In genomic region chr10:110643670-110644597, GRCh38 we compare ENCODE assay signal across 8 cellular contexts. TPM values are rescaled to one million over a fixed set of nuclear protein-coding genes. Genes with fewer than 3 reads are reported as not detected.
A peak's percentile ranks its signal among the peaks of the same experiment; 100 is the strongest.
DNase-seq lines count a peak whose midpoint lies in the region; ATAC-seq and TF ChIP-seq lines count a peak whose summit lies in the region.

Gene RBM20, plus strand, starts transcription at chr10:110644336. Its CDS starts 119 bp downstream, at chr10:110644455.

- H3K9ac ChIP-seq in neural progenitor cell, result no peak within 1 kb of the TSS

- H3K4me1 ChIP-seq in neural progenitor cell, result peaks cover 13% of the 10 kb centered on the region

- peaks cover 24% of the 10 kb centered on the region for H3F3A ChIP-seq in neural progenitor cell (ENCODE audit: low read depth)

- peak within 1 kb of the TSS; percentile 92 for H3K4me3 Mint-ChIP-seq in neural progenitor cell

- no peaks in the 10 kb centered on the region for H3K36me3 Mint-ChIP-seq in neural progenitor cell

- H3K9me3 ChIP-seq in neural progenitor cell (ENCODE audit: low read depth), result no peaks in the 10 kb centered on the region

- H3K4me3 ChIP-seq in fibroblast of villous mesenchyme (ENCODE audit: low read depth, low read length), result peak within 1 kb of the TSS; percentile 56
- H3K4me3 ChIP-seq in neural progenitor cell, result peak within 1 kb of the TSS; percentile 69

- peaks cover 45% of the 10 kb centered on the region for H3K4me1 Mint-ChIP-seq in neural progenitor cell

- H2AFZ ChIP-seq in neural progenitor cell (replicated peaks), result peak within 1 kb of the TSS; percentile 86

- no peaks in the 10 kb centered on the region for H3K9me3 Mint-ChIP-seq in neural progenitor cell

- H3K36me3 ChIP-seq in neural progenitor cell, result no peaks in the 10 kb centered on the region

- peaks cover 88% of the 10 kb centered on the region for H3K27me3 ChIP-seq in neural progenitor cell

- TF ChIP-seq CTCF in fibroblast of villous mesenchyme (IDR thresholded peaks at IDR 0.05; ENCODE audit: insufficient read depth, low read depth, low read length) (no peak), neural progenitor cell (IDR thresholded peaks at IDR 0.05) (no peak)

- ATAC-seq in HG03354 (IDR thresholded peaks at IDR 0.05; ENCODE audit: poor library complexity, severe bottlenecking, unreplicated experiment), result peak; percentile 46
- no peak for ATAC-seq in HG02840 (IDR thresholded peaks at IDR 0.05; ENCODE audit: low FRiP score, unreplicated experiment)
- no peak for ATAC-seq in HG02678 (IDR thresholded peaks at IDR 0.05; ENCODE audit: unreplicated experiment)

- H3K79me2 ChIP-seq in neural progenitor cell (ENCODE audit: low read depth), result no peaks in the 10 kb centered on the region

- peaks cover 17% of the 10 kb centered on the region for H4K20me1 ChIP-seq in neural progenitor cell (ENCODE audit: low read depth)

- peak within 1 kb of the TSS; percentile 90 for H3K4me2 ChIP-seq in neural progenitor cell

- no peak within 1 kb of the TSS for H3K27ac Mint-ChIP-seq in neural progenitor cell

- peak; percentile 17 for DNase-seq in Daoy (ENCODE audit: low read depth)
- peak; percentile 73 for DNase-seq in activated CD8-positive, alpha-beta memory T cell treated with anti-CD3 and anti-CD28 coated beads for 24 hours
- DNase-seq in fibroblast of villous mesenchyme (ENCODE audit: low read depth), result peak; percentile 21
- DNase-seq in neural progenitor cell (ENCODE audit: low spot score), result peak; percentile 82
- no peak for DNase-seq in NAMALWA (ENCODE audit: low spot score)

- H3K27me3 Mint-ChIP-seq in neural progenitor cell (ENCODE audit: insufficient read depth, low read depth), result peaks cover 27% of the 10 kb centered on the region

- H3K27ac ChIP-seq in neural progenitor cell, result no peak within 1 kb of the TSS

RNA-seq across cellular contexts. Expression of gene RBM20, which starts in this region (rescaled TPM):
- total RNA-seq in Daoy (2014; rRNA removed; shearing (Covaris generic)), result 0.06 and 9.4 TPM in 2 replicates
- total RNA-seq in fibroblast of villous mesenchyme, result under 0.01 and 0.32 TPM in 2 replicates
- 0.28 and 0.32 TPM in 2 replicates for total RNA-seq in neural progenitor cell (ENCODE audit: low replicate concordance)

Comparison
In these comparisons a context has a peak if more than half of its experiments do, and no peak if none do; other contexts are left out.
1. Peak in DNase-seq and H3K4me3 ChIP-seq in fibroblast of villous mesenchyme; RNA of the gene not detected or under 1 TPM.
2. Peak in DNase-seq, H3K4me3 ChIP-seq and H3K4me2 ChIP-seq in neural progenitor cell; RNA of the gene not detected or under 1 TPM.